1 cellular context compared by ENCODE assay signal in the genomic region with DNA sequence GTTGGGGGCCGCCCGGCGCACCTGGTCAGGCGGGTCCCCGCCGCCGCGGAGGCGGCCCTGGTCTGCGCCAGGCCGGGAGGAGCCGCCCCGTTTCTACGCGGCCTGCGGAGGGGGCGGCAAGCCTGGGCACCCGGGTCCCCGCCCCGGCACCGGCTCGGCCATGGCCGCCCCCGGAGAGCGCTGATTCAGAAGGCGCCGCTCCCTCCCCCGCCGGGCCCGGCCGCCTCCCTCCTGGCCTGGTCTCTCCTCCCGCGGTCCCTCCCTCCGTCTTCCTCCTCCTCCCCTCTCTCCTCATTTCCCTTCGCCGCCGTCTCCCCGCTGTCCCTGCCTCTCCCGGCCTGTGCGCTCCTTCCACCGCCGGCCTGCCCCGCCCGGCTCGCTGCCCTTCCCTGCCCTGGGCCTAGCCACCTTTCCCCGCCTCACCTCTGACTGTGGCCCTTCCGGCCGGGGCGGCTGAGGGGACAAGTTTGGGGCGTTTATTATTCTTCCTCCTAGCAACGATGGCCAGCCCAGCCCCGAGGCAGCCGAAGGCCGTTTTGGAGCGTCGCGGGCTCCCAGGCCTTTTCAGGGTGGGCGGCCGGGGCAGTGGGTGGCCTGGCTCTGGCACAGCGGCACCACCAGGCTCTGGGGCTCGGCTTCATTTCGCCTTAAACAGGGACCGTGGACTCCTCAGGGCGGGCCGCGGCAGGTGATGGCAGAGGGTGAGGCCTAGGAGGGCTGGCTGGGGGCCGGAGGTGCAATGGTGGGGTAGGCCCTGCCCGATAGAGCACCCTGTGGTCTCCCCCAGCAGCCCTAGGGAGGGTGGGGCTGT.
A peak's percentile ranks its signal among the peaks of the same experiment; 100 is the strongest.
TF ChIP-seq lines count a peak whose summit lies in the region.

No MANE protein-coding gene starts in this region.

TF ChIP-seq in HEK293, 187 proteins besides CTCF, POLR2A, EP300 and RAD21 (continued from another document and continues in another):
- TF ChIP-seq, protein P1, sequence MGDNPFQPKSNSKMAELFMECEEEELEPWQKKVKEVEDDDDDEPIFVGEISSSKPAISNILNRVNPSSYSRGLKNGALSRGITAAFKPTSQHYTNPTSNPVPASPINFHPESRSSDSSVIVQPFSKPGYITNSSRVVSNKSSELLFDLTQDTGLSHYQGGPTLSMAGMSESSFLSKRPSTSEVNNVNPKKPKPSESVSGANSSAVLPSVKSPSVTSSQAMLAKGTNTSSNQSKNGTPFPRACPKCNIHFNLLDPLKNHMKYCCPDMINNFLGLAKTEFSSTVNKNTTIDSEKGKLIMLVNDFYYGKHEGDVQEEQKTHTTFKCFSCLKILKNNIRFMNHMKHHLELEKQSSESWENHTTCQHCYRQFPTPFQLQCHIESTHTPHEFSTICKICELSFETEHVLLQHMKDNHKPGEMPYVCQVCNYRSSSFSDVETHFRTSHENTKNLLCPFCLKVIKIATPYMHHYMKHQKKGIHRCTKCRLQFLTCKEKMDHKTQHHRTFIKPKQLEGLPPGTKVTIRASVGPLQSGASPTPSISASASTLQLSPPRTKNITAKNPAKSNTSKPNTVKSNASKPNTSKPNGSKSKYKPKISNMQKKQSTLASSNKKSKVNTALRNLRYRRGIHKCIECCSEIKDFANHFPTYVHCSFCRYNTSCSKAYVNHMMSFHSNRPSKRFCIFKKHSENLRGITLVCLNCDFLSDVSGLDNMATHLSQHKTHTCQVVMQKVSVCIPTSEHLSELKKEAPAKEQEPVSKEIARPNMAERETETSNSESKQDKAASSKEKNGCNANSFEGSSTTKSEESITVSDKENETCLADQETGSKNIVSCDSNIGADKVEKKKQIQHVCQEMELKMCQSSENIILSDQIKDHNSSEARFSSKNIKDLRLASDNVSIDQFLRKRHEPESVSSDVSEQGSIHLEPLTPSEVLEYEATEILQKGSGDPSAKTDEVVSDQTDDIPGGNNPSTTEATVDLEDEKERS (tag by site-specific recombination; IDR thresholded peaks at IDR 0.05) = no peak
- TF ChIP-seq, protein P2, sequence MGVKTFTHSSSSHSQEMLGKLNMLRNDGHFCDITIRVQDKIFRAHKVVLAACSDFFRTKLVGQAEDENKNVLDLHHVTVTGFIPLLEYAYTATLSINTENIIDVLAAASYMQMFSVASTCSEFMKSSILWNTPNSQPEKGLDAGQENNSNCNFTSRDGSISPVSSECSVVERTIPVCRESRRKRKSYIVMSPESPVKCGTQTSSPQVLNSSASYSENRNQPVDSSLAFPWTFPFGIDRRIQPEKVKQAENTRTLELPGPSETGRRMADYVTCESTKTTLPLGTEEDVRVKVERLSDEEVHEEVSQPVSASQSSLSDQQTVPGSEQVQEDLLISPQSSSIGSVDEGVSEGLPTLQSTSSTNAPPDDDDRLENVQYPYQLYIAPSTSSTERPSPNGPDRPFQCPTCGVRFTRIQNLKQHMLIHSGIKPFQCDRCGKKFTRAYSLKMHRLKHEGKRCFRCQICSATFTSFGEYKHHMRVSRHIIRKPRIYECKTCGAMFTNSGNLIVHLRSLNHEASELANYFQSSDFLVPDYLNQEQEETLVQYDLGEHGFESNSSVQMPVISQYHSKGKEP (tag by site-specific recombination; IDR thresholded peaks at IDR 0.05) = no peak
- TF ChIP-seq ZNF248 (tag by site-specific recombination; IDR thresholded peaks at IDR 0.05) (no peak), ZNF274 (IDR thresholded peaks at IDR 0.05; ENCODE audit: low read length) (no peak), ZNF274 (tag by site-specific recombination; IDR thresholded peaks at IDR 0.05; ENCODE audit: borderline replicate concordance) (no peak), ZSCAN30 (tag by site-specific recombination; IDR thresholded peaks at IDR 0.05) (no peak), ZNF211 (tag by site-specific recombination; IDR thresholded peaks at IDR 0.05; ENCODE audit: low read depth) (no peak), ZNF121 (tag by site-specific recombination; IDR thresholded peaks at IDR 0.05) (no peak), BCL11B (tag by site-specific recombination; IDR thresholded peaks at IDR 0.05; ENCODE audit: low read depth) (peak; percentile 75; the same call in 1 of the 2 replicates), ZNF658 (tag by site-specific recombination; IDR thresholded peaks at IDR 0.05) (no peak), ZNF335 (tag by site-specific recombination; conservative IDR thresholded peaks at IDR 0.05) (peak; percentile 80), ZNF660 (tag by site-specific recombination; IDR thresholded peaks at IDR 0.05) (no peak), ZNF600 (tag by site-specific recombination; IDR thresholded peaks at IDR 0.05) (peak; percentile 93), ZNF610 (tag by site-specific recombination; IDR thresholded peaks at IDR 0.05; ENCODE audit: borderline replicate concordance) (peak; percentile 74; the same call in 1 of the 2 replicates), ZNF140 (tag by site-specific recombination; IDR thresholded peaks at IDR 0.05) (no peak), ZNF37A (tag by site-specific recombination; IDR thresholded peaks at IDR 0.05) (no peak), KLF7 (tag by site-specific recombination; IDR thresholded peaks at IDR 0.05; ENCODE audit: borderline replicate concordance) (peak; percentile 52; the same call in 1 of the 2 replicates), MEIS1 (CRISPR knock-in tag; IDR thresholded peaks at IDR 0.05; ENCODE audit: borderline replicate concordance) (no peak), ZNF501 (tag by site-specific recombination; IDR thresholded peaks at IDR 0.05) (no peak), ZNF391 (tag by site-specific recombination; IDR thresholded peaks at IDR 0.05; ENCODE audit: borderline replicate concordance, low read depth) (peak; percentile 63; the same call in 1 of the 2 replicates), ZNF48 (tag by site-specific recombination; IDR thresholded peaks at IDR 0.05) (no peak), ZFP37 (tag by site-specific recombination; IDR thresholded peaks at IDR 0.05) (no peak; the same call in 1 of the 2 replicates), MZF1 (tag by site-specific recombination; IDR thresholded peaks at IDR 0.05; ENCODE audit: borderline replicate concordance) (no peak), ZNF596 (tag by site-specific recombination; IDR thresholded peaks at IDR 0.05) (no peak), ZNF76 (tag by site-specific recombination; IDR thresholded peaks at IDR 0.05; ENCODE audit: borderline replicate concordance, low read depth) (no peak), BCL11A (tag by site-specific recombination; IDR thresholded peaks at IDR 0.05; ENCODE audit: low read depth) (peak; percentile 69; the same call in 1 of the 2 replicates), ZNF354C (tag by site-specific recombination; IDR thresholded peaks at IDR 0.05; ENCODE audit: borderline replicate concordance, low read depth) (no peak), ZBTB17 (tag by site-specific recombination; IDR thresholded peaks at IDR 0.05) (peak; percentile 71), EGR2 (tag by site-specific recombination; IDR thresholded peaks at IDR 0.05; ENCODE audit: low read depth) (peak; percentile 91)
- TF ChIP-seq, protein P3, sequence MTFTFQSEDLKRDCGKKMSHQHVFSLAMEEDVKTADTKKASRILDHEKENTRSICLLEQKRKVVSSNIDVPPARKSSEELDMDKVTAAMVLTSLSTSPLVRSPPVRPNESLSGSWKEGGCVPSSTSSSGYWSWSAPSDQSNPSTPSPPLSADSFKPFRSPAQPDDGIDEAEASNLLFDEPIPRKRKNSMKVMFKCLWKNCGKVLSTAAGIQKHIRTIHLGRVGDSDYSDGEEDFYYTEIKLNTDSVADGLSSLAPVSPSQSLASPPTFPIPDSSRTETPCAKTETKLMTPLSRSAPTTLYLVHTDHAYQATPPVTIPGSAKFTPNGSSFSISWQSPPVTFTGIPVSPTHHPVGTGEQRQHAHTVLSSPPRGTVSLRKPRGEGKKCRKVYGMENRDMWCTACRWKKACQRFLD (tag by site-specific recombination; IDR thresholded peaks at IDR 0.05) = no peak
- TF ChIP-seq, protein P4, sequence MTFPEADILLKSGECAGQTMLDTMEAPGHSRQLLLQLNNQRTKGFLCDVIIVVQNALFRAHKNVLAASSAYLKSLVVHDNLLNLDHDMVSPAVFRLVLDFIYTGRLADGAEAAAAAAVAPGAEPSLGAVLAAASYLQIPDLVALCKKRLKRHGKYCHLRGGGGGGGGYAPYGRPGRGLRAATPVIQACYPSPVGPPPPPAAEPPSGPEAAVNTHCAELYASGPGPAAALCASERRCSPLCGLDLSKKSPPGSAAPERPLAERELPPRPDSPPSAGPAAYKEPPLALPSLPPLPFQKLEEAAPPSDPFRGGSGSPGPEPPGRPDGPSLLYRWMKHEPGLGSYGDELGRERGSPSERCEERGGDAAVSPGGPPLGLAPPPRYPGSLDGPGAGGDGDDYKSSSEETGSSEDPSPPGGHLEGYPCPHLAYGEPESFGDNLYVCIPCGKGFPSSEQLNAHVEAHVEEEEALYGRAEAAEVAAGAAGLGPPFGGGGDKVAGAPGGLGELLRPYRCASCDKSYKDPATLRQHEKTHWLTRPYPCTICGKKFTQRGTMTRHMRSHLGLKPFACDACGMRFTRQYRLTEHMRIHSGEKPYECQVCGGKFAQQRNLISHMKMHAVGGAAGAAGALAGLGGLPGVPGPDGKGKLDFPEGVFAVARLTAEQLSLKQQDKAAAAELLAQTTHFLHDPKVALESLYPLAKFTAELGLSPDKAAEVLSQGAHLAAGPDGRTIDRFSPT (tag by site-specific recombination; IDR thresholded peaks at IDR 0.05) = peak; percentile 38
- TF ChIP-seq, protein P5, sequence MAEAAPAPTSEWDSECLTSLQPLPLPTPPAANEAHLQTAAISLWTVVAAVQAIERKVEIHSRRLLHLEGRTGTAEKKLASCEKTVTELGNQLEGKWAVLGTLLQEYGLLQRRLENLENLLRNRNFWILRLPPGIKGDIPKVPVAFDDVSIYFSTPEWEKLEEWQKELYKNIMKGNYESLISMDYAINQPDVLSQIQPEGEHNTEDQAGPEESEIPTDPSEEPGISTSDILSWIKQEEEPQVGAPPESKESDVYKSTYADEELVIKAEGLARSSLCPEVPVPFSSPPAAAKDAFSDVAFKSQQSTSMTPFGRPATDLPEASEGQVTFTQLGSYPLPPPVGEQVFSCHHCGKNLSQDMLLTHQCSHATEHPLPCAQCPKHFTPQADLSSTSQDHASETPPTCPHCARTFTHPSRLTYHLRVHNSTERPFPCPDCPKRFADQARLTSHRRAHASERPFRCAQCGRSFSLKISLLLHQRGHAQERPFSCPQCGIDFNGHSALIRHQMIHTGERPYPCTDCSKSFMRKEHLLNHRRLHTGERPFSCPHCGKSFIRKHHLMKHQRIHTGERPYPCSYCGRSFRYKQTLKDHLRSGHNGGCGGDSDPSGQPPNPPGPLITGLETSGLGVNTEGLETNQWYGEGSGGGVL (tag by site-specific recombination; IDR thresholded peaks at IDR 0.05) = peak; percentile 96
- TF ChIP-seq, protein P6, sequence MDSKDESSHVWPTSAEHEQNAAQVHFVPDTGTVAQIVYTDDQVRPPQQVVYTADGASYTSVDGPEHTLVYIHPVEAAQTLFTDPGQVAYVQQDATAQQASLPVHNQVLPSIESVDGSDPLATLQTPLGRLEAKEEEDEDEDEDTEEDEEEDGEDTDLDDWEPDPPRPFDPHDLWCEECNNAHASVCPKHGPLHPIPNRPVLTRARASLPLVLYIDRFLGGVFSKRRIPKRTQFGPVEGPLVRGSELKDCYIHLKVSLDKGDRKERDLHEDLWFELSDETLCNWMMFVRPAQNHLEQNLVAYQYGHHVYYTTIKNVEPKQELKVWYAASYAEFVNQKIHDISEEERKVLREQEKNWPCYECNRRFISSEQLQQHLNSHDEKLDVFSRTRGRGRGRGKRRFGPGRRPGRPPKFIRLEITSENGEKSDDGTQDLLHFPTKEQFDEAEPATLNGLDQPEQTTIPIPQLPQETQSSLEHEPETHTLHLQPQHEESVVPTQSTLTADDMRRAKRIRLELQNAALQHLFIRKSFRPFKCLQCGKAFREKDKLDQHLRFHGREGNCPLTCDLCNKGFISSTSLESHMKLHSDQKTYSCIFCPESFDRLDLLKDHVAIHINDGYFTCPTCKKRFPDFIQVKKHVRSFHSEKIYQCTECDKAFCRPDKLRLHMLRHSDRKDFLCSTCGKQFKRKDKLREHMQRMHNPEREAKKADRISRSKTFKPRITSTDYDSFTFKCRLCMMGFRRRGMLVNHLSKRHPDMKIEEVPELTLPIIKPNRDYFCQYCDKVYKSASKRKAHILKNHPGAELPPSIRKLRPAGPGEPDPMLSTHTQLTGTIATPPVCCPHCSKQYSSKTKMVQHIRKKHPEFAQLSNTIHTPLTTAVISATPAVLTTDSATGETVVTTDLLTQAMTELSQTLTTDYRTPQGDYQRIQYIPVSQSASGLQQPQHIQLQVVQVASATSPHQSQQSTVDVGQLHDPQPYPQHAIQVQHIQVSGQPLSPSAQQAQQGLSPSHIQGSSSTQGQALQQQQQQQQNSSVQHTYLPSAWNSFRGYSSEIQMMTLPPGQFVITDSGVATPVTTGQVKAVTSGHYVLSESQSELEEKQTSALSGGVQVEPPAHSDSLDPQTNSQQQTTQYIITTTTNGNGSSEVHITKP (tag by site-specific recombination; IDR thresholded peaks at IDR 0.05) = peak; percentile 53; the same call in 1 of the 2 replicates
- TF ChIP-seq, protein P7, sequence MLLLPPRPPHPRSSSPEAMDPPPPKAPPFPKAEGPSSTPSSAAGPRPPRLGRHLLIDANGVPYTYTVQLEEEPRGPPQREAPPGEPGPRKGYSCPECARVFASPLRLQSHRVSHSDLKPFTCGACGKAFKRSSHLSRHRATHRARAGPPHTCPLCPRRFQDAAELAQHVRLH (tag by site-specific recombination; IDR thresholded peaks at IDR 0.05) = no peak
- TF ChIP-seq, protein P8, sequence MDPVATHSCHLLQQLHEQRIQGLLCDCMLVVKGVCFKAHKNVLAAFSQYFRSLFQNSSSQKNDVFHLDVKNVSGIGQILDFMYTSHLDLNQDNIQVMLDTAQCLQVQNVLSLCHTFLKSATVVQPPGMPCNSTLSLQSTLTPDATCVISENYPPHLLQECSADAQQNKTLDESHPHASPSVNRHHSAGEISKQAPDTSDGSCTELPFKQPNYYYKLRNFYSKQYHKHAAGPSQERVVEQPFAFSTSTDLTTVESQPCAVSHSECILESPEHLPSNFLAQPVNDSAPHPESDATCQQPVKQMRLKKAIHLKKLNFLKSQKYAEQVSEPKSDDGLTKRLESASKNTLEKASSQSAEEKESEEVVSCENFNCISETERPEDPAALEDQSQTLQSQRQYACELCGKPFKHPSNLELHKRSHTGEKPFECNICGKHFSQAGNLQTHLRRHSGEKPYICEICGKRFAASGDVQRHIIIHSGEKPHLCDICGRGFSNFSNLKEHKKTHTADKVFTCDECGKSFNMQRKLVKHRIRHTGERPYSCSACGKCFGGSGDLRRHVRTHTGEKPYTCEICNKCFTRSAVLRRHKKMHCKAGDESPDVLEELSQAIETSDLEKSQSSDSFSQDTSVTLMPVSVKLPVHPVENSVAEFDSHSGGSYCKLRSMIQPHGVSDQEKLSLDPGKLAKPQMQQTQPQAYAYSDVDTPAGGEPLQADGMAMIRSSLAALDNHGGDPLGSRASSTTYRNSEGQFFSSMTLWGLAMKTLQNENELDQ (tag by site-specific recombination; IDR thresholded peaks at IDR 0.05; ENCODE audit: low read depth) = no peak
- TF ChIP-seq, protein P9, sequence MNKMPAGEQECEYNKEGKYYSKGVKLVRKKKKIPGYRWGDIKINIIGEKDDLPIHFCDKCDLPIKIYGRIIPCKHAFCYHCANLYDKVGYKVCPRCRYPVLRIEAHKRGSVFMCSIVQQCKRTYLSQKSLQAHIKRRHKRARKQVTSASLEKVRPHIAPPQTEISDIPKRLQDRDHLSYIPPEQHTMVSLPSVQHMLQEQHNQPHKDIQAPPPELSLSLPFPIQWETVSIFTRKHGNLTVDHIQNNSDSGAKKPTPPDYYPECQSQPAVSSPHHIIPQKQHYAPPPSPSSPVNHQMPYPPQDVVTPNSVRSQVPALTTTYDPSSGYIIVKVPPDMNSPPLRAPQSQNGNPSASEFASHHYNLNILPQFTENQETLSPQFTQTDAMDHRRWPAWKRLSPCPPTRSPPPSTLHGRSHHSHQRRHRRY (tag by site-specific recombination; IDR thresholded peaks at IDR 0.05) = 0 out of 2 replicates have a peak, but pooled peaks have one; percentile 35
